ENCODE assay signal across 3 cellular contexts in the genomic region with DNA sequence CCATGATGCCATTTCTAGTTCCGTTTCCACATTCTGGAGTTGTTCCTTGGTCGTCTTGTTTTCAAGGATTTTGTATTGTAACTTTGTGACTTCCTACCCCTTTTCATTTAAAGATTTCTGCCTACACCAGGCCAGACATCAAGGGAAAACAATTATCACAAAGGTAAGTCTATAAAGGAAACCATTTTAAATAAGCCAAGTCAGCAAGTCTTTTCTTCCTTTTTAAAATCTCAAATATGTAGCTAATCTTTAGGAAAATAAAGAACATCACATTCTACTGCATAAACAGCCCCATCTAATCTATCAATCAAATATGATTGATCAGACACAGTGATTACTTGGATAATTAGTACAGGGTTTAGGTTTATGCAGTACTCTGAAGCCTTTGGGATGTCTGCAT.
A peak's percentile ranks its signal among the peaks of the same experiment; 100 is the strongest.
TF ChIP-seq lines count a peak whose summit lies in the region.

No MANE protein-coding gene starts in this region.

TF ChIP-seq in HepG2, 621 proteins besides CTCF, POLR2A, EP300 and RAD21:
- TF ChIP-seq ZBTB1 (CRISPR knock-in tag; IDR thresholded peaks at IDR 0.05; ENCODE audit: borderline replicate concordance) (no peak), MAFK (conservative IDR thresholded peaks at IDR 0.05 in 1 of 2, IDR thresholded peaks at IDR 0.05 in 1 of 2; ENCODE audit: low read length in 2 of 2) (peak; percentile 75 to 86), MAFF (IDR thresholded peaks at IDR 0.05; ENCODE audit: low read depth, low read length) (peak; percentile 78)

TF ChIP-seq in K562, 482 proteins besides CTCF, POLR2A, EP300 and RAD21:
- TF ChIP-seq IRF1 (CRISPR knock-in tag; IDR thresholded peaks at IDR 0.05; ENCODE audit: borderline replicate concordance) (no peak), C11orf30 (IDR thresholded peaks at IDR 0.05; ENCODE audit: low read depth) (peak; percentile 40; the same call in 1 of the 2 replicates), RBM17 (IDR thresholded peaks at IDR 0.05; ENCODE audit: borderline replicate concordance, low read depth, low read length) (no peak), MAFF (IDR thresholded peaks at IDR 0.05; ENCODE audit: low read length) (peak; percentile 31; the same call in 1 of the 2 replicates), ZNF589 (CRISPR knock-in tag; IDR thresholded peaks at IDR 0.05; ENCODE audit: low read depth) (no peak), MAFG (tag; conservative IDR thresholded peaks at IDR 0.05) (peak; percentile 24), ZNF316 (IDR thresholded peaks at IDR 0.05) (peak; percentile 71), ZNF644 (tag; IDR thresholded peaks at IDR 0.05; ENCODE audit: low read depth) (no peak), NFE2 (IDR thresholded peaks at IDR 0.05; ENCODE audit: low read depth) (no peak), ARID2 (IDR thresholded peaks at IDR 0.05) (no peak)
- TF ChIP-seq, protein P1, sequence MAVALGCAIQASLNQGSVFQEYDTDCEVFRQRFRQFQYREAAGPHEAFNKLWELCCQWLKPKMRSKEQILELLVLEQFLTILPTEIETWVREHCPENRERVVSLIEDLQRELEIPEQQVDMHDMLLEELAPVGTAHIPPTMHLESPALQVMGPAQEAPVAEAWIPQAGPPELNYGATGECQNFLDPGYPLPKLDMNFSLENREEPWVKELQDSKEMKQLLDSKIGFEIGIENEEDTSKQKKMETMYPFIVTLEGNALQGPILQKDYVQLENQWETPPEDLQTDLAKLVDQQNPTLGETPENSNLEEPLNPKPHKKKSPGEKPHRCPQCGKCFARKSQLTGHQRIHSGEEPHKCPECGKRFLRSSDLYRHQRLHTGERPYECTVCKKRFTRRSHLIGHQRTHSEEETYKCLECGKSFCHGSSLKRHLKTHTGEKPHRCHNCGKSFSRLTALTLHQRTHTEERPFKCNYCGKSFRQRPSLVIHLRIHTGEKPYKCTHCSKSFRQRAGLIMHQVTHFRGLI (CRISPR knock-in tag; IDR thresholded peaks at IDR 0.05), result no peak

TF ChIP-seq in neural cell, 6 proteins besides CTCF, POLR2A, EP300 and RAD21:
- TF ChIP-seq SMC3 (conservative IDR thresholded peaks at IDR 0.05; ENCODE audit: poor library complexity) (no peak), REST (IDR thresholded peaks at IDR 0.05; ENCODE audit: borderline replicate concordance) (no peak), TAF1 (IDR thresholded peaks at IDR 0.05; ENCODE audit: low read depth) (no peak), POLR2AphosphoS5 (IDR thresholded peaks at IDR 0.05) (no peak), EZH2 (IDR thresholded peaks at IDR 0.05; ENCODE audit: borderline replicate concordance, insufficient read depth, low read length, poor library complexity, severe bottlenecking) (no peak), MXI1 (conservative IDR thresholded peaks at IDR 0.05; ENCODE audit: poor library complexity, severe bottlenecking) (no peak)
